Comparison of ENCODE assay signal across 8 cellular contexts in genomic region chr19:10270616-10271394, GRCh38. TPM values are rescaled to one million over a fixed set of nuclear protein-coding genes. Genes with fewer than 3 reads are reported as not detected.
A peak's percentile ranks its signal among the peaks of the same experiment; 100 is the strongest.
DNase-seq lines count a peak whose midpoint lies in the region; TF ChIP-seq lines count a peak whose summit lies in the region.

Gene ICAM1 (plus strand): TSS chr19:10271120. CDS start chr19:10271160, 40 bp downstream.

- peaks cover 11% of the 10 kb centered on the region for H3K36me3 Mint-ChIP-seq in T-helper 2 cell treated with Interferon-gamma antibody and Interleukin-4, amounts not matched to agents 5 μg/mL and 100 μg/mL, for 36 hours (ENCODE audit: low read depth)

- no peaks in the 10 kb centered on the region for H3K27me3 ChIP-seq in ascending aorta
- H3K27me3 ChIP-seq in iPS-18a (ENCODE audit: control insufficient read depth, insufficient read depth, low read length), result peaks cover 41% of the 10 kb centered on the region
- peaks cover 0 to 14% (median 10%) of the 10 kb centered on the region in 3 donors for H3K27me3 ChIP-seq in skeletal muscle tissue (ENCODE audit: control insufficient read depth in 3 of 3, insufficient read depth in 3 of 3, low read length in 3 of 3)

- TF ChIP-seq POLR2A in GM19099 (IDR thresholded peaks at IDR 0.05; ENCODE audit: extremely low read depth, insufficient read length, low read depth), result peak; percentile 99

- DNase-seq in Ammon's horn (ENCODE audit: low spot score), result peak; percentile 48
- DNase-seq in HUDEP-2 (lab: John Stamatoyannopoulos, UW; ENCODE audit: unreplicated experiment in 76 of 76), result peak in 66 of 76 experiments; percentile 19 to 85 (median 65)
- DNase-seq in T-helper 2 cell treated with Interferon-gamma antibody and Interleukin-4, amounts not matched to agents 5 μg/mL and 100 μg/mL, for 36 hours (ENCODE audit: low spot score), result peak; percentile 83
- peak; percentile 50 to 87 for DNase-seq in ascending aorta (ENCODE audit: low spot score in 2 of 2)
- no peak for DNase-seq in OCI-M2 (lab: John Stamatoyannopoulos, UW; ENCODE audit: unreplicated experiment)

- H3K9me3 Mint-ChIP-seq in T-helper 2 cell treated with Interferon-gamma antibody and Interleukin-4, amounts not matched to agents 5 μg/mL and 100 μg/mL, for 36 hours, result no peaks in the 10 kb centered on the region

- intact Hi-C loops in ascending aorta (cut with DNase I), result loop anchor here (2.0 kb wide), 1 partner anchor 62 kb away; the partner anchor contains the start of gene RAVER1

- H3K27ac ChIP-seq in ascending aorta, result peak within 1 kb of the TSS; percentile 69 to 81
- H3K27ac ChIP-seq in iPS-18a (ENCODE audit: low read length), result no peak within 1 kb of the TSS
- H3K27ac ChIP-seq in skeletal muscle tissue (ENCODE audit: low read depth, low read length), result peak within 1 kb of the TSS; percentile 91

- H3K4me1 ChIP-seq in ascending aorta, result peaks cover 7 to 15% of the 10 kb centered on the region in 2 donors
- H3K4me1 ChIP-seq in iPS-18a (ENCODE audit: control insufficient read depth, low read depth, low read length), result peaks cover 2% of the 10 kb centered on the region
- H3K4me1 ChIP-seq in skeletal muscle tissue (ENCODE audit: control insufficient read depth in 3 of 3, insufficient read depth in 3 of 3, low read length in 3 of 3), result peaks cover 20 to 23% (median 23%) of the 10 kb centered on the region in 3 donors

- TF ChIP-seq CTCF in ascending aorta (IDR thresholded peaks at IDR 0.05), result no peak

- no peak within 1 kb of the TSS for H3K9ac ChIP-seq in iPS-18a (ENCODE audit: low read length)
- H3K9ac ChIP-seq in skeletal muscle tissue (ENCODE audit: low read depth in 1 of 3, low read length in 3 of 3), result peak within 1 kb of the TSS; percentile 75 to 82 (median 77)

- no peaks in the 10 kb centered on the region for H3K27me3 Mint-ChIP-seq in T-helper 2 cell treated with Interferon-gamma antibody and Interleukin-4, amounts not matched to agents 5 μg/mL and 100 μg/mL, for 36 hours (ENCODE audit: low read depth)

- peaks cover 33% of the 10 kb centered on the region for H3K4me1 Mint-ChIP-seq in T-helper 2 cell treated with Interferon-gamma antibody and Interleukin-4, amounts not matched to agents 5 μg/mL and 100 μg/mL, for 36 hours (ENCODE audit: low read depth)

- no peaks in the 10 kb centered on the region for H3K9me3 ChIP-seq in ascending aorta
- no peaks in the 10 kb centered on the region for H3K9me3 ChIP-seq in iPS-18a (ENCODE audit: control insufficient read depth, low read depth, low read length)
- no peaks in the 10 kb centered on the region for H3K9me3 ChIP-seq in skeletal muscle tissue (ENCODE audit: control insufficient read depth in 3 of 3, low read length in 3 of 3)

- H3K4me3 ChIP-seq in ascending aorta (peak within 1 kb of the TSS; percentile 50 to 59), iPS-18a (ENCODE audit: low read length) (peak within 1 kb of the TSS; percentile 49), skeletal muscle tissue (ENCODE audit: low read length in 3 of 3) (peak within 1 kb of the TSS; percentile 67 to 76 (median 75))

- peak within 1 kb of the TSS; percentile 92 for H3K27ac Mint-ChIP-seq in T-helper 2 cell treated with Interferon-gamma antibody and Interleukin-4, amounts not matched to agents 5 μg/mL and 100 μg/mL, for 36 hours

- peak within 1 kb of the TSS; percentile 87 for H3K4me3 Mint-ChIP-seq in T-helper 2 cell treated with Interferon-gamma antibody and Interleukin-4, amounts not matched to agents 5 μg/mL and 100 μg/mL, for 36 hours

- H3K36me3 ChIP-seq in ascending aorta (no peaks in the 10 kb centered on the region), iPS-18a (ENCODE audit: control insufficient read depth, low read depth, low read length) (no peaks in the 10 kb centered on the region), skeletal muscle tissue (ENCODE audit: control insufficient read depth in 3 of 3, insufficient read depth in 3 of 3, low read length in 3 of 3) (peaks cover 0 to 9% (median 3%) of the 10 kb centered on the region in 3 donors)

RNA-seq across cellular contexts. Expression of gene ICAM1, which starts in this region (rescaled TPM):
- 74.8 TPM for total RNA-seq in ascending aorta
- 6.8 TPM for total RNA-seq in skeletal muscle tissue
